In the genomic region with DNA sequence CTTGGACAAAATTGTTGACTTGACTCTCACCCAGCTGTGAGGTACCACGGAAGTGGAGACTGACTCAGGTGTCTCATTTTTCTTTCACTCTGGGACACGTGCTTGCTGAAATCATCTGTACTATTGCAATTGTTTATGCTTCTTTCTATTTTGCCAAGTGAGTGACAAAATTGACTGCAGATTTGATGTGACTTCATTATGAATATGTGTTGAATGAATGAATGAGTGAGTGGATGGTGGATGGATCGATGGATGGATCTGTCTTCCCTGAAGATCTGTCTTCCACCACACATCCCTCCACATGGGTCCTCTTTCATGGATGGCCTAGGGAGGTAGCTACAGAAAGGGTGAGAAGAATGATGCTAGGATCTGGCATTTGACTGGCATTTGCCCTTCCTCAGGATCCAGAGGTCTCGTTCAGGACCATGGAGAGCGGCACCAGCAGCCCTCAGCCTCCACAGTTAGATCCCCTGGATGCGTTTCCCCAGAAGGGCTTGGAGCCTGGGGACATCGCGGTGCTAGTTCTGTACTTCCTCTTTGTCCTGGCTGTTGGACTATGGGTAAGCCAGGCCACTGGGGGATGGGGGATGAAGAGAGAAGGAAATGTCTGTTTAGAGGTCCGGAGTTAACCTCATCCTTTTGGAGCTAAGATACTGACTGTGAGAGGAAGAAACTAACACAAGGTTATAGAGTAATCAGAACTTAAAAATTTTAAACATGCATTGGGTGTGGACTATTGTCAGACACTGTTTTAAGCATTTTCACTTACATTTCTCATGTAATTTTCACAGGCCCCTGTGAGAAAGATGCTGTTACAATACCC, we compare ENCODE assay signal across 2 cellular contexts.
TF ChIP-seq lines count a peak whose summit lies in the region.

No MANE protein-coding gene starts in this region.

TF ChIP-seq in Ishikawa, 13 proteins besides CTCF, POLR2A, EP300 and RAD21:
- TF ChIP-seq, protein P1, sequence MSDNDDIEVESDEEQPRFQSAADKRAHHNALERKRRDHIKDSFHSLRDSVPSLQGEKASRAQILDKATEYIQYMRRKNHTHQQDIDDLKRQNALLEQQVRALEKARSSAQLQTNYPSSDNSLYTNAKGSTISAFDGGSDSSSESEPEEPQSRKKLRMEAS (IDR thresholded peaks at IDR 0.05) = no peak
- TF ChIP-seq, protein P2, sequence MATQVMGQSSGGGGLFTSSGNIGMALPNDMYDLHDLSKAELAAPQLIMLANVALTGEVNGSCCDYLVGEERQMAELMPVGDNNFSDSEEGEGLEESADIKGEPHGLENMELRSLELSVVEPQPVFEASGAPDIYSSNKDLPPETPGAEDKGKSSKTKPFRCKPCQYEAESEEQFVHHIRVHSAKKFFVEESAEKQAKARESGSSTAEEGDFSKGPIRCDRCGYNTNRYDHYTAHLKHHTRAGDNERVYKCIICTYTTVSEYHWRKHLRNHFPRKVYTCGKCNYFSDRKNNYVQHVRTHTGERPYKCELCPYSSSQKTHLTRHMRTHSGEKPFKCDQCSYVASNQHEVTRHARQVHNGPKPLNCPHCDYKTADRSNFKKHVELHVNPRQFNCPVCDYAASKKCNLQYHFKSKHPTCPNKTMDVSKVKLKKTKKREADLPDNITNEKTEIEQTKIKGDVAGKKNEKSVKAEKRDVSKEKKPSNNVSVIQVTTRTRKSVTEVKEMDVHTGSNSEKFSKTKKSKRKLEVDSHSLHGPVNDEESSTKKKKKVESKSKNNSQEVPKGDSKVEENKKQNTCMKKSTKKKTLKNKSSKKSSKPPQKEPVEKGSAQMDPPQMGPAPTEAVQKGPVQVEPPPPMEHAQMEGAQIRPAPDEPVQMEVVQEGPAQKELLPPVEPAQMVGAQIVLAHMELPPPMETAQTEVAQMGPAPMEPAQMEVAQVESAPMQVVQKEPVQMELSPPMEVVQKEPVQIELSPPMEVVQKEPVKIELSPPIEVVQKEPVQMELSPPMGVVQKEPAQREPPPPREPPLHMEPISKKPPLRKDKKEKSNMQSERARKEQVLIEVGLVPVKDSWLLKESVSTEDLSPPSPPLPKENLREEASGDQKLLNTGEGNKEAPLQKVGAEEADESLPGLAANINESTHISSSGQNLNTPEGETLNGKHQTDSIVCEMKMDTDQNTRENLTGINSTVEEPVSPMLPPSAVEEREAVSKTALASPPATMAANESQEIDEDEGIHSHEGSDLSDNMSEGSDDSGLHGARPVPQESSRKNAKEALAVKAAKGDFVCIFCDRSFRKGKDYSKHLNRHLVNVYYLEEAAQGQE (IDR thresholded peaks at IDR 0.05; ENCODE audit: low read depth) = peak; percentile 97
- no peak for TF ChIP-seq EGR1 (IDR thresholded peaks at IDR 0.05)
- TF ChIP-seq YY1 (IDR thresholded peaks at IDR 0.05; ENCODE audit: low read depth) = no peak
- no peak for TF ChIP-seq CEBPB (IDR thresholded peaks at IDR 0.05)
- TF ChIP-seq USF1 (IDR thresholded peaks at IDR 0.05) = no peak
- TF ChIP-seq TCF12 (IDR thresholded peaks at IDR 0.05; ENCODE audit: low read depth) = no peak

TF ChIP-seq in endothelial cell of umbilical vein, 7 proteins besides CTCF, POLR2A, EP300 and RAD21:
- no peak for TF ChIP-seq EZH2 (IDR thresholded peaks at IDR 0.05; ENCODE audit: borderline replicate concordance, low read depth, low read length, severe bottlenecking)
- TF ChIP-seq MYC (IDR thresholded peaks at IDR 0.05; ENCODE audit: low read depth, low read length) = no peak
- TF ChIP-seq FOS (IDR thresholded peaks at IDR 0.05; ENCODE audit: borderline replicate concordance, insufficient read depth, low read length) = no peak
- TF ChIP-seq JUN (IDR thresholded peaks at IDR 0.05; ENCODE audit: borderline replicate concordance, insufficient read depth, insufficient read length, low read depth) = no peak
- no peak for TF ChIP-seq GATA2 (IDR thresholded peaks at IDR 0.05; ENCODE audit: insufficient read depth, insufficient read length, low read depth, low read length)
- no peak for TF ChIP-seq POLR2AphosphoS5 (IDR thresholded peaks at IDR 0.05; ENCODE audit: insufficient read depth, low read depth, low read length)
- TF ChIP-seq, protein P1 (IDR thresholded peaks at IDR 0.05; ENCODE audit: insufficient read depth, insufficient read length) = no peak
